Comparison of ENCODE assay signal across 19 cellular contexts in the genomic region with DNA sequence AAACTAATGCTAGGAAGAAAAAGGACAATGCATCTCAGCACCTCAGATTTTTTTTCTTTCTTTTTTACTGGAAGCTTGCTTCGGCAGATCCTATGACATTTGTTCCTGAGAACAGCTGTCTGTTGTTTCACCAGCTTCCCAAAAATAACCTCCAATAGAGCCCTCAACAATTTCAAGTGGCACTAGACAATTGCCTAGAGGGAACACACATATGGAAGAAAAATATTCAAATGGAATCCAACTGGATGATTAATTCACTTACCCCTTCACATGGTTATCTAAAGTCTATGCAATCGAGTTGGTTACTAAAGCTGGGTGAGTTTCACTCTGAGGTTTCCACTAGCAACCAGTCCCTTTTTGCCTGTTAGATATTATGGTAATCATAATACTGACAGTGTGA. TPM values are rescaled to one million over a fixed set of nuclear protein-coding genes. Genes with fewer than 3 reads are reported as not detected.
A peak's percentile ranks its signal among the peaks of the same experiment; 100 is the strongest.
DNase-seq lines count a peak whose midpoint lies in the region; ATAC-seq and TF ChIP-seq lines count a peak whose summit lies in the region.
"Had no signal": no experiment of that assay in that cellular context is flagged by ENCODE, and none has a peak within 500 bp of the region (broad histone marks: within the 10 kb centered on the region; RNA-seq: fewer than 3 reads in every experiment).

A gene with protein sequence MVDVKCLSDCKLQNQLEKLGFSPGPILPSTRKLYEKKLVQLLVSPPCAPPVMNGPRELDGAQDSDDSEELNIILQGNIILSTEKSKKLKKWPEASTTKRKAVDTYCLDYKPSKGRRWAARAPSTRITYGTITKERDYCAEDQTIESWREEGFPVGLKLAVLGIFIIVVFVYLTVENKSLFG (minus strand): TSS at position 329 of the 400 bp plus-strand sequence. CDS start 1,520 bp downstream, outside the sequence.

- H3K4me3 Mint-ChIP-seq in progenitor cell of endocrine pancreas (ENCODE audit: low read depth): no peak within 1 kb of the TSS
- no peak within 1 kb of the TSS for H3K4me3 Mint-ChIP-seq in activated naive CD8-positive, alpha-beta T cell treated with anti-CD3 and anti-CD28 coated beads, Interleukin-2, amount 50 U/mL, for 24 hours
- H3K4me3 Mint-ChIP-seq: activated B cell treated with CpG ODN at 0.5 μM for 24 hours, natural killer cell had no signal

- H3K36me3 ChIP-seq in endocrine pancreas (ENCODE audit: control insufficient read depth, insufficient read depth, low read length) (no peaks in the 10 kb centered on the region), OCI-LY7 (ENCODE audit: insufficient read depth, low read length) (no peaks in the 10 kb centered on the region)
- H3K36me3 ChIP-seq: esophagus squamous epithelium had no signal

- H3K9me3 ChIP-seq in endocrine pancreas (ENCODE audit: control insufficient read depth, low read length) (no peaks in the 10 kb centered on the region), OCI-LY7 (ENCODE audit: low read length) (no peaks in the 10 kb centered on the region)
- H3K9me3 ChIP-seq: esophagus squamous epithelium had no signal

- no peak for ATAC-seq in activated naive CD8-positive, alpha-beta T cell treated with anti-CD3 and anti-CD28 coated beads, Interleukin-2, amount 50 U/mL, for 24 hours
- ATAC-seq: natural killer cell had no signal

- H3K36me3 Mint-ChIP-seq in progenitor cell of endocrine pancreas (ENCODE audit: insufficient read depth): peaks cover 2% of the 10 kb centered on the region
- H3K36me3 Mint-ChIP-seq in activated naive CD8-positive, alpha-beta T cell treated with anti-CD3 and anti-CD28 coated beads, Interleukin-2, amount 50 U/mL, for 24 hours (ENCODE audit: low read depth): no peaks in the 10 kb centered on the region
- H3K36me3 Mint-ChIP-seq: CD14-positive monocyte, natural killer cell had no signal

- peaks cover 22% of the 10 kb centered on the region for H3K4me1 ChIP-seq in endocrine pancreas (ENCODE audit: control insufficient read depth, insufficient read depth, low read length)
- peaks cover 25% of the 10 kb centered on the region for H3K4me1 ChIP-seq in OCI-LY7 (ENCODE audit: insufficient read depth, low read length, poor library complexity, severe bottlenecking)
- H3K4me1 ChIP-seq: esophagus squamous epithelium had no signal

- H3K27me3 Mint-ChIP-seq in progenitor cell of endocrine pancreas: peaks cover 29% of the 10 kb centered on the region
- H3K27me3 Mint-ChIP-seq in activated naive CD8-positive, alpha-beta T cell treated with anti-CD3 and anti-CD28 coated beads, Interleukin-2, amount 50 U/mL, for 24 hours: peaks cover 12% of the 10 kb centered on the region

- no peaks in the 10 kb centered on the region for H3K9me3 Mint-ChIP-seq in progenitor cell of endocrine pancreas (ENCODE audit: low read depth)
- H3K9me3 Mint-ChIP-seq in activated naive CD8-positive, alpha-beta T cell treated with anti-CD3 and anti-CD28 coated beads, Interleukin-2, amount 50 U/mL, for 24 hours: no peaks in the 10 kb centered on the region
- H3K9me3 Mint-ChIP-seq: activated B cell treated with CpG ODN at 0.5 μM for 24 hours, CD14-positive monocyte, natural killer cell had no signal

- intact Hi-C loops in OCI-LY7 (cut with micrococcal nuclease; ENCODE audit: unreplicated experiment): no loop called here

- H3K27ac Mint-ChIP-seq in progenitor cell of endocrine pancreas: no peak within 1 kb of the TSS
- no peak within 1 kb of the TSS for H3K27ac Mint-ChIP-seq in activated naive CD8-positive, alpha-beta T cell treated with anti-CD3 and anti-CD28 coated beads, Interleukin-2, amount 50 U/mL, for 24 hours
- H3K27ac Mint-ChIP-seq: activated B cell treated with CpG ODN at 0.5 μM for 24 hours, CD14-positive monocyte, natural killer cell had no signal

- H2AFZ ChIP-seq in OCI-LY7 (ENCODE audit: low read length): no peak within 1 kb of the TSS

- DNase-seq in DMS53 (lab: John Stamatoyannopoulos, UW) (peak; percentile 70), DMS53 treated with DMSO at 0.1 percent for 48 hours (lab: John Stamatoyannopoulos, UW; ENCODE audit: unreplicated experiment) (no peak), NCI-H2171 (lab: John Stamatoyannopoulos, UW) (peak; percentile 73), progenitor cell of endocrine pancreas (ENCODE audit: low spot score, unreplicated experiment) (no peak), AML-193 (lab: John Stamatoyannopoulos, UW) (no peak), OCI-LY7 (ENCODE audit: low spot score) (no peak)
- DNase-seq in activated naive CD8-positive, alpha-beta T cell treated with anti-CD3 and anti-CD28 coated beads, Interleukin-2, amount 50 U/mL, for 24 hours: no peak
- DNase-seq: 8988T, activated B cell treated with CpG ODN at 0.5 μM for 24 hours, activated gamma-delta T cell treated with Interleukin-2 at 50 U/mL for 16 hours, esophagus squamous epithelium, hypothalamus, Kasumi-1, natural killer cell, retina, SW 1271 had no signal

- no peak for TF ChIP-seq CTCF in progenitor cell of endocrine pancreas (IDR thresholded peaks at IDR 0.05; ENCODE audit: unreplicated experiment)
- no peak for TF ChIP-seq CTCF in OCI-LY7 (conservative IDR thresholded peaks at IDR 0.05; ENCODE audit: low read length)

- H3K9ac ChIP-seq in endocrine pancreas (ENCODE audit: control insufficient read depth, insufficient read depth, low read length): no peak within 1 kb of the TSS

- POLR2A ChIA-PET in OCI-LY7 (lab: Charles Lee): no interaction called here

- BruUV-seq in OCI-LY7 (replicated peaks; lab: Mats Ljungman, UMichigan): no TSS peak

- no peak within 1 kb of the TSS for H3K4me2 ChIP-seq in OCI-LY7 (ENCODE audit: low read length)

- no peaks in the 10 kb centered on the region for H3K27me3 ChIP-seq in endocrine pancreas (ENCODE audit: control insufficient read depth, insufficient read depth, low read length)

- H3K4me1 Mint-ChIP-seq in progenitor cell of endocrine pancreas (ENCODE audit: low read depth): peaks cover 3% of the 10 kb centered on the region
- no peaks in the 10 kb centered on the region for H3K4me1 Mint-ChIP-seq in activated naive CD8-positive, alpha-beta T cell treated with anti-CD3 and anti-CD28 coated beads, Interleukin-2, amount 50 U/mL, for 24 hours
- H3K4me1 Mint-ChIP-seq: activated B cell treated with CpG ODN at 0.5 μM for 24 hours, CD14-positive monocyte, natural killer cell had no signal

- no peaks in the 10 kb centered on the region for H3K79me2 ChIP-seq in OCI-LY7 (ENCODE audit: insufficient read depth, low read depth, low read length)

- no peak within 1 kb of the TSS for H3K27ac ChIP-seq in OCI-LY7 (ENCODE audit: low read depth, low read length, poor library complexity, severe bottlenecking)
- H3K27ac ChIP-seq: esophagus squamous epithelium had no signal

- CTCF ChIA-PET in OCI-LY7 (lab: Charles Lee; ENCODE audit: unreplicated experiment): no interaction called here

- H3K4me3 ChIP-seq in endocrine pancreas (ENCODE audit: control insufficient read depth, insufficient read depth, low read length): peak within 1 kb of the TSS; percentile 62
- no peak within 1 kb of the TSS for H3K4me3 ChIP-seq in OCI-LY7 (ENCODE audit: low read depth, low read length, poor library complexity, severe bottlenecking)
- H3K4me3 ChIP-seq: esophagus squamous epithelium had no signal

- no peaks in the 10 kb centered on the region for H3K9me2 ChIP-seq in OCI-LY7 (ENCODE audit: insufficient read depth, low read length)

- H4K20me1 ChIP-seq in OCI-LY7 (ENCODE audit: insufficient read depth, low read length): no peaks in the 10 kb centered on the region

RNA-seq across cellular contexts. Expression of the gene that starts here (rescaled TPM):
- total RNA-seq in progenitor cell of endocrine pancreas (13.9 and 15.2 TPM in 2 replicates), OCI-LY7 (2022) (0.63 TPM in 1 of 2 replicates, not detected in the other)
- 0.44 and 0.57 TPM in 2 replicates for total RNA-seq in OCI-LY7 (2014; rRNA removed; shearing (Covaris generic))
- total RNA-seq: activated B cell treated with CpG ODN at 0.5 μM for 24 hours, liver, natural killer cell had no signal

Comparison
In these comparisons a context has a peak if more than half of its experiments do, and no peak if none do; other contexts are left out.
1. DNase-seq: peak in DMS53 (single experiment) and NCI-H2171 (single experiment); none in DMS53 treated with DMSO at 0.1 percent for 48 hours (single experiment), progenitor cell of endocrine pancreas (single experiment), activated naive CD8-positive, alpha-beta T cell treated with anti-CD3 and anti-CD28 coated beads, Interleukin-2, amount 50 U/mL, for 24 hours (single experiment), AML-193 (0 of 2) and OCI-LY7 (single experiment).